ENCODE assay signal across 1 cellular context in the genomic region with DNA sequence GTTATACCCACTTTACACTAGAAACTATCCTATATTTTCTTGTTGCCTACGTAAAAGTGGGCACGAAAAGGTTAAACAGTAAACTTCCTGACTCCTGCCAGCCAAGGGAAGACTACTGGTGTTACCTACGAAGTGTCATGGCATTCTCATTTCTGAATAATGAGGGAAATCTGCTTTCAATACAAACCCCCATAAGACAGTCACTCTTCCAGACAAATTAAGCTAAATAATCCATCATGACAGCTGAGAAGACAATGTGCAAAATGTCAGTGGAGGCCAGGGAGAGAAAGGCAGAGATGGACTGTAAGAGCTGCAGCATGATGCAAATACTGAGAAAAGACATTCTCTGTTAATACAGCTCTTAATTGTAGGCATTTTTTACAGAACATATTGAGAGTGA.
TF ChIP-seq lines count a peak whose summit lies in the region.

No MANE protein-coding gene starts in this region.

TF ChIP-seq in GM23338, 12 proteins besides CTCF, POLR2A, EP300 and RAD21:
- TF ChIP-seq ZNF462 (CRISPR knock-in tag; IDR thresholded peaks at IDR 0.05) = no peak
- TF ChIP-seq EZH2phosphoT487 (IDR thresholded peaks at IDR 0.05; ENCODE audit: unreplicated experiment) = no peak
- no peak for TF ChIP-seq CREB1 (CRISPR knock-in tag; IDR thresholded peaks at IDR 0.05; ENCODE audit: low read depth)
TF ChIP-seq in GM23338: peak in this region for 0.
